13 cellular contexts compared by ENCODE assay signal in the genomic region with DNA sequence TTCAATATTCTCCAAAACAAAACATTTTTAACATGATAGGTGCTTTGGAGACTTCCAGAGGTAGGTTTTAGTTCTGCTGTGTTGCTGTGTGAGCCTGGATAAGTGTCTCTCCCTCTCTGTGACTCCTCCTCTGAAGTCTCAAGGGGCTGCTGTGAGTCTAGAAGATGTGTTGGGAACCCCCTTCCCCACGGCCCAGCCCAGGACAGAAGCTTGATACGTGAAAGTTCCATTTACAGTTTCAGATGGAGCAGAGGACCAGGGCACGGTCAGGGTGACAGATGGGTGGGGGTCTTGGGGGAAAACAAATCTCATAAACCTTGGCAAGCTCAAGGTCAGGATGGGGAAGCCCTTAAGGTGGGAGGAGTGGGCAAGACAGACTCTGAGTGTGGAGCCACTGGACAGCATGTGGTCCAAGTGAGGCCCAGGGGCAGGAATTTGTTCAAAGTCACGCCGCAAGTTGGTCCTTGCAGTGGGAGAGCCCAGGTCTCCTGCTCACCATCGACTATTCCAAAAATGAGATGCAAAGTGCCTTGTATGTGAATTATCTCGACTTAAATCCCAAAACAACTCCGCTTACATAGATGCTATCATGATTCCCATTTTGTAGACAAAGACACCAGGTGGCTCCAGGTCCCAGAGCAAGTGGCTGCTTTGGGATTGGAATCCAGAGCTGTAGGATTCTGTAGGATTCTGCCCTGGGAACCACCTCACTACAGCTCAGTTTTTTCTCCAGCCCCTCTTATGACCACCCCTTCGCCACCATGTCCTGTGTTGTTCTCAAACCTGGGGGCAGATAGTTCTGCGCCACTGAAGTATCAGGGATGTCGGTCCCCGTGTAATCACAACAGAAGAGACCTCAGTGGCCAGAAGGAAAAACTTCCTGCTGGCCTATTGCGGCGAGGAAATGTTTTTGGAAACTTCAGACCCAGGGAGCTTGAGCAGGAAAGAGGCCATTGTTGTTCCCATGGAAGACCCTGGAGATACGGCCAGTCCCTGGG. TPM values are rescaled to one million over a fixed set of nuclear protein-coding genes. Genes with fewer than 3 reads are reported as not detected.
DNase-seq lines count a peak whose midpoint lies in the region; ATAC-seq and TF ChIP-seq lines count a peak whose summit lies in the region.
"Had no signal": no experiment of that assay in that cellular context is flagged by ENCODE, and none has a peak within 500 bp of the region (broad histone marks: within the 10 kb centered on the region; RNA-seq: fewer than 3 reads in every experiment).

No MANE protein-coding gene starts in this region.

- peak overlapping the region; percentile 83; the same call in 1 of the 2 replicates for H3K4me2 ChIP-seq in OCI-LY3 (ENCODE audit: low read length)

- peak overlapping the region in 1 of 2 donors; percentile 37 for H3K27ac Mint-ChIP-seq in natural killer cell treated with Interleukin-12 subunit alpha and Interleukin-12 subunit beta and Interleukin-15 and Interleukin-18, amount 100 ng/mL, for 72 hours
- H3K27ac Mint-ChIP-seq: activated CD4-positive, alpha-beta memory T cell treated with anti-CD3 and anti-CD28 coated beads, Interleukin-2, amount 10 ng/mL, durations not matched to agents 7 days and 5 days; activated T-helper 17 cell treated with anti-CD3 and anti-CD28 coated beads, Interleukin-2, amount 50 U/mL, for 72 hours had no signal

- H3K4me3 Mint-ChIP-seq in natural killer cell treated with Interleukin-12 subunit alpha and Interleukin-12 subunit beta and Interleukin-15 and Interleukin-18, amount 100 ng/mL, for 72 hours = no peak overlapping the region
- H3K4me3 Mint-ChIP-seq: activated CD4-positive, alpha-beta memory T cell treated with anti-CD3 and anti-CD28 coated beads, Interleukin-2, amount 10 ng/mL, durations not matched to agents 7 days and 5 days; activated T-helper 17 cell treated with anti-CD3 and anti-CD28 coated beads, Interleukin-2, amount 50 U/mL, for 72 hours had no signal

- H3K9me3 Mint-ChIP-seq in natural killer cell treated with Interleukin-12 subunit alpha and Interleukin-12 subunit beta and Interleukin-15 and Interleukin-18, amount 100 ng/mL, for 72 hours = no peaks in the 10 kb centered on the region
- H3K9me3 Mint-ChIP-seq: activated CD4-positive, alpha-beta memory T cell treated with anti-CD3 and anti-CD28 coated beads, Interleukin-2, amount 10 ng/mL, durations not matched to agents 7 days and 5 days; activated T-helper 17 cell treated with anti-CD3 and anti-CD28 coated beads, Interleukin-2, amount 50 U/mL, for 72 hours had no signal

- WGBS in lung, 2 donors = 54 to 73% methylated on average over 15 of the region's 15 CpGs
- 67 to 71% methylated on average over 15 of the region's 15 CpGs for WGBS in thyroid gland, 2 donors

- peaks cover 0 to 8% of the 10 kb centered on the region in 2 donors for H3K27me3 Mint-ChIP-seq in natural killer cell treated with Interleukin-12 subunit alpha and Interleukin-12 subunit beta and Interleukin-15 and Interleukin-18, amount 100 ng/mL, for 72 hours

- H3K4me3 ChIP-seq in OCI-LY3 (ENCODE audit: low read length) (no peak overlapping the region), lung (peak overlapping the region; percentile 70), thyroid gland (replicated peaks in 1 of 3) (no peak overlapping the region)
- H3K4me3 ChIP-seq in effector memory CD4-positive, alpha-beta T cell (ENCODE audit: insufficient read depth, low read depth, low read length, poor library complexity, severe bottlenecking) = no peak overlapping the region

- no peak for TF ChIP-seq CTCF in OCI-LY3 (IDR thresholded peaks at IDR 0.05; ENCODE audit: low read depth, low read length)
- TF ChIP-seq CTCF in lung (IDR thresholded peaks at IDR 0.05; ENCODE audit: control extremely low read depth, extremely low read depth) = no peak
- TF ChIP-seq CTCF in thyroid gland (IDR thresholded peaks at IDR 0.05) = no peak
- TF ChIP-seq CTCF in RWPE1 (conservative IDR thresholded peaks at IDR 0.05; ENCODE audit: low read depth) = no peak

- H2AFZ ChIP-seq in OCI-LY3 (ENCODE audit: low read depth, low read length) = no peak overlapping the region

- peaks cover 20% of the 10 kb centered on the region for H3K4me1 ChIP-seq in OCI-LY3 (ENCODE audit: low read length)
- H3K4me1 ChIP-seq in lung (ENCODE audit: control insufficient read depth in 2 of 2, insufficient read depth in 2 of 2, low read length in 2 of 2) = peaks cover 0 to 19% of the 10 kb centered on the region in 2 donors
- peaks cover 0 to 24% of the 10 kb centered on the region in 2 donors for H3K4me1 ChIP-seq in thyroid gland
- H3K4me1 ChIP-seq in effector memory CD4-positive, alpha-beta T cell (ENCODE audit: control insufficient read depth, insufficient read depth, low read length, poor library complexity, severe bottlenecking) = peaks cover 5% of the 10 kb centered on the region
- H3K4me1 ChIP-seq: pancreas had no signal

- POLR2A ChIA-PET in RWPE1 (lab: Yijun Ruan, JAX; ENCODE audit: low non-redundant PET) = no interaction called here

- H3K36me3 ChIP-seq in OCI-LY3 (replicated peaks; ENCODE audit: low read depth, low read length) = peaks cover 24% of the 10 kb centered on the region
- peaks cover 0 to 5% of the 10 kb centered on the region in 2 donors for H3K36me3 ChIP-seq in lung (ENCODE audit: control insufficient read depth in 2 of 2, insufficient read depth in 2 of 2, low read length in 2 of 2)
- H3K36me3 ChIP-seq in thyroid gland = no peaks in the 10 kb centered on the region
- H3K36me3 ChIP-seq in effector memory CD4-positive, alpha-beta T cell (ENCODE audit: control insufficient read depth, insufficient read depth, low read length) = no peaks in the 10 kb centered on the region
- H3K36me3 ChIP-seq: pancreas had no signal

- peaks cover 8 to 14% of the 10 kb centered on the region in 2 donors for H3K4me1 Mint-ChIP-seq in natural killer cell treated with Interleukin-12 subunit alpha and Interleukin-12 subunit beta and Interleukin-15 and Interleukin-18, amount 100 ng/mL, for 72 hours (ENCODE audit: low read depth in 2 of 2)

- peak; percentile 36 for DNase-seq in dermis blood vessel endothelial cell
- no peak for DNase-seq in lung (ENCODE audit: low spot score)
- no peak for DNase-seq in thyroid gland
- DNase-seq in natural killer cell treated with Interleukin-12 subunit alpha and Interleukin-12 subunit beta and Interleukin-15 and Interleukin-18, amount 100 ng/mL, for 72 hours (ENCODE audit: low spot score) = no peak
- DNase-seq in effector memory CD4-positive, alpha-beta T cell = no peak
- no peak for DNase-seq in RWPE1 (ENCODE audit: low spot score)
- DNase-seq: activated CD4-positive, alpha-beta memory T cell treated with anti-CD3 and anti-CD28 coated beads, Interleukin-2, amount 10 ng/mL, durations not matched to agents 7 days and 5 days; Karpas-422; NCI-H1694; NCI-H510A had no signal

- peaks cover 15% of the 10 kb centered on the region; the same call in 1 of the 2 replicates for H3K79me2 ChIP-seq in OCI-LY3 (ENCODE audit: low read length)

- no peak for ATAC-seq in lung (ENCODE audit: insufficient read depth, low FRiP score)
- ATAC-seq in natural killer cell treated with Interleukin-12 subunit alpha and Interleukin-12 subunit beta and Interleukin-15 and Interleukin-18, amount 100 ng/mL, for 72 hours = no peak
- ATAC-seq: activated T-helper 17 cell treated with anti-CD3 and anti-CD28 coated beads, Interleukin-2, amount 50 U/mL, for 72 hours; pancreas had no signal

- H3K36me3 Mint-ChIP-seq in natural killer cell treated with Interleukin-12 subunit alpha and Interleukin-12 subunit beta and Interleukin-15 and Interleukin-18, amount 100 ng/mL, for 72 hours = no peaks in the 10 kb centered on the region

- CTCF ChIA-PET in RWPE1 (lab: Yijun Ruan, JAX) = interaction anchor here (1.5 to 2.6 kb wide), 5 partner anchors 56 to 159 kb away, joined by 6 to 25 read pairs (median 11); no protein-coding TSS in a partner anchor

- no peak overlapping the region for H3K9ac ChIP-seq in OCI-LY3 (ENCODE audit: low read length)

- H3K9me3 ChIP-seq in OCI-LY3 (ENCODE audit: insufficient read depth, low read length) (no peaks in the 10 kb centered on the region), lung (ENCODE audit: control insufficient read depth in 2 of 2, insufficient read depth in 1 of 2, low read length in 1 of 2) (no peaks in the 10 kb centered on the region), thyroid gland (no peaks in the 10 kb centered on the region)
- no peaks in the 10 kb centered on the region for H3K9me3 ChIP-seq in effector memory CD4-positive, alpha-beta T cell (ENCODE audit: control insufficient read depth, low read length)
- H3K9me3 ChIP-seq: pancreas had no signal

- intact Hi-C loops in thyroid gland (cut with DNase I) = loop anchor here (5.0 kb wide), 1 partner anchor 86 kb away; no protein-coding TSS in a partner anchor

- H3K27me3 ChIP-seq in OCI-LY3 (ENCODE audit: low read depth, low read length) (no peaks in the 10 kb centered on the region), lung (ENCODE audit: control insufficient read depth, insufficient read depth) (no peaks in the 10 kb centered on the region), thyroid gland (no peaks in the 10 kb centered on the region)
- no peaks in the 10 kb centered on the region for H3K27me3 ChIP-seq in effector memory CD4-positive, alpha-beta T cell (replicated peaks; ENCODE audit: control insufficient read depth, insufficient read depth, low read length, poor library complexity, severe bottlenecking)
- H3K27me3 ChIP-seq: pancreas had no signal

- H3K27ac ChIP-seq in OCI-LY3 (ENCODE audit: low read length) = no peak overlapping the region
- peak overlapping the region; percentile 89 to 90 for H3K27ac ChIP-seq in lung (ENCODE audit: low read depth in 1 of 2, low read length in 1 of 2)
- H3K27ac ChIP-seq in thyroid gland = peak overlapping the region in 2 of 3 donors; percentile 5 to 31
- H3K27ac ChIP-seq in effector memory CD4-positive, alpha-beta T cell (ENCODE audit: insufficient read depth, low read length, poor library complexity, severe bottlenecking) = no peak overlapping the region
- no peak overlapping the region for H3K27ac ChIP-seq in RWPE1
- H3K27ac ChIP-seq: pancreas had no signal

- no peaks in the 10 kb centered on the region for H4K20me1 ChIP-seq in OCI-LY3 (ENCODE audit: insufficient read depth, low read length)

- TF ChIP-seq POLR2A in thyroid gland (IDR thresholded peaks at IDR 0.05) = no peak

RNA-seq across cellular contexts. Expression of a gene that starts 1.9 kb away (rescaled TPM):
- total RNA-seq in dermis blood vessel endothelial cell = 401 and 1,564 TPM in 2 replicates
- 100 to 1,000 TPM; 194 to 476 TPM for total RNA-seq in lung
- polyA plus RNA-seq in lung = 100 to 1,000 TPM in 1 of 2 donors, 10 to 100 TPM in 1; 85.0 to 457 TPM
- 100 to 1,000 TPM in 1 of 4 donors, 10 to 100 TPM in 3; 16.9 to 133 (median 18.4) TPM for total RNA-seq in thyroid gland
- 1 to 10 TPM in 1 of 2 donors, under 1 TPM in 1; 0.81 to 2.4 TPM for total RNA-seq in natural killer cell treated with Interleukin-12 subunit alpha and Interleukin-12 subunit beta and Interleukin-15 and Interleukin-18, amount 100 ng/mL, for 72 hours

Comparison
In these comparisons a context has a peak if more than half of its experiments do, and no peak if none do; other contexts are left out.
1. H3K27ac ChIP-seq: peak in lung (2 of 2) and thyroid gland (2 of 3); none in OCI-LY3 (single experiment), effector memory CD4-positive, alpha-beta T cell (single experiment) and RWPE1 (single experiment).
2. RNA of a gene that starts 1.9 kb away (total RNA-seq): 194 to 476 TPM in lung, 401 to 1,564 TPM in dermis blood vessel endothelial cell and 16.9 to 133 TPM in thyroid gland; 0.81 to 2.4 TPM in natural killer cell treated with Interleukin-12 subunit alpha and Interleukin-12 subunit beta and Interleukin-15 and Interleukin-18, amount 100 ng/mL, for 72 hours; every median in the first group is over 4 times any median in the second.